In genomic region chr17:5419356-5419958, GRCh38 we compare ENCODE assay signal across 1 cellular context.
TF ChIP-seq lines count a peak whose summit lies in the region.

TSS of gene NUP88 (minus strand) at chr17:5419662. CDS start at chr17:5419650, 12 bp downstream.

TF ChIP-seq in HepG2, 621 proteins besides CTCF, POLR2A, EP300 and RAD21 (continued from another document and continues in another):
- TF ChIP-seq PLSCR1 (CRISPR knock-in tag; IDR thresholded peaks at IDR 0.05; ENCODE audit: borderline replicate concordance) (no peak), KLF12 (CRISPR knock-in tag; IDR thresholded peaks at IDR 0.05; ENCODE audit: borderline replicate concordance) (no peak), FOXP1 (IDR thresholded peaks at IDR 0.05) (no peak), FOXP1 (CRISPR knock-in tag; IDR thresholded peaks at IDR 0.05) (no peak), HIC2 (CRISPR knock-in tag; IDR thresholded peaks at IDR 0.05; ENCODE audit: low read depth) (no peak), ARID4A (CRISPR knock-in tag; IDR thresholded peaks at IDR 0.05; ENCODE audit: borderline replicate concordance) (peak; percentile 91; the same call in 1 of the 2 replicates), HHEX (CRISPR knock-in tag; IDR thresholded peaks at IDR 0.05) (no peak), PRDM10 (CRISPR knock-in tag; IDR thresholded peaks at IDR 0.05; ENCODE audit: low read depth) (peak; percentile 36; the same call in 1 of the 2 replicates), ZNF335 (CRISPR knock-in tag; IDR thresholded peaks at IDR 0.05) (no peak), SOX6 (IDR thresholded peaks at IDR 0.05) (no peak), SOX6 (CRISPR knock-in tag; IDR thresholded peaks at IDR 0.05) (no peak; the same call in none of the 2 replicates), NFAT5 (CRISPR knock-in tag; IDR thresholded peaks at IDR 0.05) (no peak), ZNF883 (CRISPR knock-in tag; IDR thresholded peaks at IDR 0.05; ENCODE audit: not compliant biosample characterization) (peak; percentile 83), ATF7-NPFF (CRISPR knock-in tag; IDR thresholded peaks at IDR 0.05; ENCODE audit: low read depth) (no peak; the same call in 1 of the 2 replicates), TAF1 (CRISPR knock-in tag; IDR thresholded peaks at IDR 0.05) (peak; percentile 93), ZNF503 (CRISPR knock-in tag; IDR thresholded peaks at IDR 0.05) (no peak), CSRNP2 (CRISPR knock-in tag; conservative IDR thresholded peaks at IDR 0.05; ENCODE audit: low read depth) (no peak), TMF1 (CRISPR knock-in tag; IDR thresholded peaks at IDR 0.05; ENCODE audit: low read depth) (no peak), E2F1 (CRISPR knock-in tag; IDR thresholded peaks at IDR 0.05) (peak; percentile 28; the same call in 1 of the 2 replicates), ZFP36L1 (CRISPR knock-in tag; IDR thresholded peaks at IDR 0.05) (no peak), ZNF552 (CRISPR knock-in tag; IDR thresholded peaks at IDR 0.05; ENCODE audit: borderline replicate concordance) (no peak), PRMT3 (CRISPR knock-in tag; IDR thresholded peaks at IDR 0.05; ENCODE audit: borderline replicate concordance, low read depth) (no peak), PATZ1 (CRISPR knock-in tag; IDR thresholded peaks at IDR 0.05) (0 out of 2 replicates have a peak, but pooled peaks have one; percentile 25), ZBTB38 (CRISPR knock-in tag; IDR thresholded peaks at IDR 0.05) (peak; percentile 43), ZNF468 (CRISPR knock-in tag; IDR thresholded peaks at IDR 0.05) (no peak), GPN1 (CRISPR knock-in tag; IDR thresholded peaks at IDR 0.05; ENCODE audit: borderline replicate concordance) (no peak), NCOA5 (CRISPR knock-in tag; IDR thresholded peaks at IDR 0.05) (no peak), ZNF264 (CRISPR knock-in tag; IDR thresholded peaks at IDR 0.05) (no peak), ZMYM4 (CRISPR knock-in tag; IDR thresholded peaks at IDR 0.05) (peak; percentile 30), KAT8 (CRISPR knock-in tag; IDR thresholded peaks at IDR 0.05) (no peak; the same call in 1 of the 2 replicates), ZNF225 (CRISPR knock-in tag; IDR thresholded peaks at IDR 0.05) (no peak), RBAK (CRISPR knock-in tag; IDR thresholded peaks at IDR 0.05) (no peak), SMARCC2 (IDR thresholded peaks at IDR 0.05) (no peak), MTA3 (CRISPR knock-in tag; IDR thresholded peaks at IDR 0.05) (no peak)
